ENCODE assay signal across 27 cellular contexts in the genomic region with DNA sequence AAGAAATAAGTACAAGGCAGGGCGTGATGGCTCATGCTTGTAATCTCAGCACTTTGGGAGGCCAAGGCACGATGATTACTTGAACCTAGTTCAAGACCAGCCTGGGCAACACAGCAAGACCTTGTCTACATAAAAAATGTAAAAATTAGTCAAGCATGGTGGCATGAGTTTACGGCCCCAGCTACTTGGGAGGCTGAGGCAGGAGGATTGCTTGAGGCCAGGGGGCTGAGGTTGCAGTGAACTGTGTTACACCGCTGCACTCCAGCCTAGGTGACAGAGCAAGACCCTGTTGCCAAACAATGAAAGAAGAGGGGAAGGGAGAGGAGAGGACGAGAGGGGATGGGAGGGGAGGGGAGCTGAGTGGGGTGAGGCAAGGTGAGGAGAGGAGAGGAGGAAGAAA.
"Had no signal": no experiment of that assay in that cellular context is flagged by ENCODE, and none has a peak within 500 bp of the region (broad histone marks: within the 10 kb centered on the region; RNA-seq: fewer than 3 reads in every experiment).

No MANE protein-coding gene starts in this region.

- H3K9me3 ChIP-seq: ovary, psoas muscle, right lobe of liver, thyroid gland, vagina had no signal

- H3K36me3 Mint-ChIP-seq: natural killer cell treated with Interleukin-12 subunit alpha and Interleukin-12 subunit beta and Interleukin-15 and Interleukin-18, amount 100 ng/mL, for 72 hours; stimulated activated effector memory CD8-positive, alpha-beta T cell treated with anti-CD3 and anti-CD28 coated beads, Interleukin-12 subunit alpha, Interleukin-12 subunit beta, amount 100 ng/mL, for 72 hours; stimulated activated naive B cell treated with anti-CD40 and anti-IgM and Interleukin-4, amounts not matched to agents 10 μg/mL and 1 μg/mL and 100 μg/mL, for 72 hours had no signal

- DNase-seq: occipital lobe; ovary; posterior cingulate gyrus; psoas muscle; right cardiac atrium; right lobe of liver; sigmoid colon; small intestine; stimulated activated CD4-positive, alpha-beta T cell treated with anti-CD3 and anti-CD28 coated beads, Interleukin-15, amount 100 ng/mL, for 24 hours; stimulated activated CD4-positive, alpha-beta T cell treated with anti-CD3 and anti-CD28 coated beads, Interleukin-2, amount 100 ng/mL, for 24 hours; stimulated activated CD4-positive, alpha-beta T cell treated with anti-CD3 and anti-CD28 coated beads, Interleukin-2, amount 100 ng/mL, for 48 hours; stimulated activated CD4-positive, alpha-beta T cell treated with anti-CD3 and anti-CD28 coated beads, Interleukin-4, amount 100 ng/mL, for 24 hours; stimulated activated naive B cell treated with anti-CD40 and anti-IgM and Interleukin-4, amounts not matched to agents 10 μg/mL and 1 μg/mL and 100 μg/mL, for 72 hours; stimulated activated naive CD4-positive, alpha-beta T cell treated with Interleukin-2 at 50 U/mL for 16 hours; stomach; thyroid gland; trophoblast cell; upper lobe of left lung had no signal

- H3K9me3 Mint-ChIP-seq: stimulated activated effector memory CD8-positive, alpha-beta T cell treated with anti-CD3 and anti-CD28 coated beads, Interleukin-12 subunit alpha, Interleukin-12 subunit beta, amount 100 ng/mL, for 72 hours; stimulated activated naive CD8-positive, alpha-beta T cell treated with anti-CD3 and anti-CD28 coated beads, Interleukin-15, Interleukin-2, amounts not matched to agents 100 ng/mL and 50 ng/mL, for 24 hours had no signal

- H3K4me1 Mint-ChIP-seq: neural progenitor cell; stimulated activated effector memory CD8-positive, alpha-beta T cell treated with anti-CD3 and anti-CD28 coated beads, Interleukin-12 subunit alpha, Interleukin-12 subunit beta, amount 100 ng/mL, for 72 hours; stimulated activated naive B cell treated with anti-CD40 and anti-IgM and Interleukin-4, amounts not matched to agents 10 μg/mL and 1 μg/mL and 100 μg/mL, for 72 hours had no signal

- H3K9ac ChIP-seq: neural progenitor cell, parathyroid adenoma had no signal

- H3K27ac ChIP-seq: neural progenitor cell, ovary, parathyroid adenoma, psoas muscle, right lobe of liver, sigmoid colon, stomach, thoracic aorta, thyroid gland, tibial nerve, vagina had no signal

- H3K4me1 ChIP-seq: neural progenitor cell, parathyroid adenoma, psoas muscle, right lobe of liver, sigmoid colon, thyroid gland, tibial nerve, vagina had no signal

- H3K27me3 Mint-ChIP-seq: natural killer cell treated with Interleukin-12 subunit alpha and Interleukin-12 subunit beta and Interleukin-15 and Interleukin-18, amount 100 ng/mL, for 72 hours; progenitor cell of endocrine pancreas; stimulated activated naive B cell treated with anti-CD40 and anti-IgM and Interleukin-4, amounts not matched to agents 10 μg/mL and 1 μg/mL and 100 μg/mL, for 72 hours; stimulated activated naive CD8-positive, alpha-beta T cell treated with anti-CD3 and anti-CD28 coated beads, Interleukin-15, Interleukin-2, amounts not matched to agents 100 ng/mL and 50 ng/mL, for 24 hours had no signal

- H3K4me3 Mint-ChIP-seq: natural killer cell treated with Interleukin-12 subunit alpha and Interleukin-12 subunit beta and Interleukin-15 and Interleukin-18, amount 100 ng/mL, for 72 hours; neural progenitor cell; stimulated activated effector memory CD8-positive, alpha-beta T cell treated with anti-CD3 and anti-CD28 coated beads, Interleukin-12 subunit alpha, Interleukin-12 subunit beta, amount 100 ng/mL, for 72 hours; stimulated activated naive B cell treated with anti-CD40 and anti-IgM and Interleukin-4, amounts not matched to agents 10 μg/mL and 1 μg/mL and 100 μg/mL, for 72 hours; stimulated activated naive CD8-positive, alpha-beta T cell treated with anti-CD3 and anti-CD28 coated beads, Interleukin-15, Interleukin-2, amounts not matched to agents 100 ng/mL and 50 ng/mL, for 24 hours had no signal

- H3K36me3 ChIP-seq: neural progenitor cell, ovary, right lobe of liver, sigmoid colon, stomach, thoracic aorta, thyroid gland, tibial nerve, upper lobe of left lung, vagina had no signal

- H3K4me2 ChIP-seq: neural progenitor cell had no signal

- H2AFZ ChIP-seq: neural progenitor cell, parathyroid adenoma had no signal

- H3K4me3 ChIP-seq: neural progenitor cell, ovary, psoas muscle, right lobe of liver, sigmoid colon, stomach, thoracic aorta, thyroid gland, tibial nerve, upper lobe of left lung, vagina had no signal

- H3K27me3 ChIP-seq: neural progenitor cell, ovary, right lobe of liver, sigmoid colon, stomach, thyroid gland, tibial nerve, upper lobe of left lung, vagina had no signal

- H3K27ac Mint-ChIP-seq: natural killer cell treated with Interleukin-12 subunit alpha and Interleukin-12 subunit beta and Interleukin-15 and Interleukin-18, amount 100 ng/mL, for 72 hours; neural progenitor cell; stimulated activated effector memory CD8-positive, alpha-beta T cell treated with anti-CD3 and anti-CD28 coated beads, Interleukin-12 subunit alpha, Interleukin-12 subunit beta, amount 100 ng/mL, for 72 hours; stimulated activated naive B cell treated with anti-CD40 and anti-IgM and Interleukin-4, amounts not matched to agents 10 μg/mL and 1 μg/mL and 100 μg/mL, for 72 hours; stimulated activated naive CD8-positive, alpha-beta T cell treated with anti-CD3 and anti-CD28 coated beads, Interleukin-15, Interleukin-2, amounts not matched to agents 100 ng/mL and 50 ng/mL, for 24 hours had no signal

- ATAC-seq: natural killer cell treated with Interleukin-12 subunit alpha and Interleukin-12 subunit beta and Interleukin-15 and Interleukin-18, amount 100 ng/mL, for 72 hours; psoas muscle; right cardiac atrium; right lobe of liver; stimulated activated effector memory CD8-positive, alpha-beta T cell treated with anti-CD3 and anti-CD28 coated beads, Interleukin-12 subunit alpha, Interleukin-12 subunit beta, amount 100 ng/mL, for 72 hours; stimulated activated naive B cell treated with anti-CD40 and anti-IgM and Interleukin-4, amounts not matched to agents 10 μg/mL and 1 μg/mL and 100 μg/mL, for 72 hours had no signal
